ENCODE assay signal across 24 cellular contexts in the genomic region with DNA sequence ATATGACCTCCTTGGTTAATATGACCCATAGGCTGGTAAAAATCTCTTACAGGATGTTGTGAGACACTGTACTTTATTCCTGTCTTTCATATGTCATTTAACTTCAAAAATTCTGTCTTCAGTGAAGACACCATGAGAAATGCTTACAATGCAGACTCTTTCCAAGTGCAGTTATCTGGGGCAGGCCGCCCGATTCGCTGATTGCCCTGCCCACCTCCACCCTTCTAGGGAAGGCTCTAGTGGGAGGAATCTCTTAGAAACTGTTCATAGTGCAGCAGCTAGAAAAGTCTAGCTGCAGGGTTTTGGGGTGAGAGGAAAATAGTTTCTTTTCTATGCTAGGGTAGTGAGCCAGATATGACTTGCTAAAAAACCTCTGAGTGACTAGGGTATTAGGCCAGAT. TPM values are rescaled to one million over a fixed set of nuclear protein-coding genes. Genes with fewer than 3 reads are reported as not detected.
A peak's percentile ranks its signal among the peaks of the same experiment; 100 is the strongest.
DNase-seq lines count a peak whose midpoint lies in the region; ATAC-seq, FAIRE-seq and TF ChIP-seq lines count a peak whose summit lies in the region.
"Had no signal": no experiment of that assay in that cellular context is flagged by ENCODE, and none has a peak within 500 bp of the region (broad histone marks: within the 10 kb centered on the region; RNA-seq: fewer than 3 reads in every experiment).

No MANE protein-coding gene starts in this region.

- peak overlapping the region; percentile 63 for H3K4me2 ChIP-seq in BLaER1

- ATAC-seq in naive thymus-derived CD8-positive, alpha-beta T cell: no peak

- peaks cover 0 to 13% (median 5%) of the 10 kb centered on the region in 3 donors for H3K36me3 Mint-ChIP-seq in naive thymus-derived CD8-positive, alpha-beta T cell

- TF ChIP-seq POLR2A in erythroblast (IDR thresholded peaks at IDR 0.05; ENCODE audit: low read length): no peak

- H3K4me1 ChIP-seq in BLaER1: peaks cover 51% of the 10 kb centered on the region
- H3K4me1 ChIP-seq: Peyer's patch, SJCRH30 had no signal

- FAIRE-seq in HTR-8/SVneo (lab: Jason Lieb, UNC): no peak
- FAIRE-seq: D721Med had no signal

- no peaks in the 10 kb centered on the region for H4K20me1 ChIP-seq in BLaER1

- H3K4me3 Mint-ChIP-seq in naive thymus-derived CD8-positive, alpha-beta T cell: no peak overlapping the region

- no peaks in the 10 kb centered on the region for H3K36me3 ChIP-seq in BLaER1
- H3K36me3 ChIP-seq: Peyer's patch, SJCRH30 had no signal

- peaks cover 0 to 17% (median 7%) of the 10 kb centered on the region in 5 donors for H3K27me3 Mint-ChIP-seq in naive thymus-derived CD8-positive, alpha-beta T cell

- peak; percentile 3 for DNase-seq in OCI-M1 (lab: John Stamatoyannopoulos, UW)
- peak; percentile 47 to 49 for DNase-seq in erythroblast (lab: John Stamatoyannopoulos, UW)
- peak; percentile 80 for DNase-seq in putamen (ENCODE audit: low spot score)
- no peak for DNase-seq in NCI-H1436 treated with DMSO at 0.1 percent for 48 hours (lab: John Stamatoyannopoulos, UW)
- no peak for DNase-seq in naive thymus-derived CD8-positive, alpha-beta T cell
- DNase-seq in HTR-8/SVneo (ENCODE audit: insufficient read length, low spot score): no peak
- DNase-seq in NK-92 (lab: John Stamatoyannopoulos, UW; ENCODE audit: unreplicated experiment): no peak
- DNase-seq: AML-193, DMS53, GDM1, KBM-7, NCI-H1092, NCI-H146, NCI-H2029, NCI-H345, NCI-H524, NCI-H774, Peyer's patch, SJCRH30 had no signal

- H3K27ac Mint-ChIP-seq in naive thymus-derived CD8-positive, alpha-beta T cell: peak overlapping the region in 1 of 10 donors; percentile 38

- POLR2A ChIA-PET in naive thymus-derived CD8-positive, alpha-beta T cell (lab: Charles Lee): no interaction called here

- H3K27me3 ChIP-seq in BLaER1: no peaks in the 10 kb centered on the region
- H3K27me3 ChIP-seq: Peyer's patch, SJCRH30 had no signal

- no peak overlapping the region for H3K4me3 ChIP-seq in BLaER1
- H3K4me3 ChIP-seq: Peyer's patch, SJCRH30 had no signal

- no peak overlapping the region for H3K9ac ChIP-seq in BLaER1

- H3K27ac ChIP-seq in BLaER1: peak overlapping the region; percentile 14; the same call in 1 of the 2 replicates
- H3K27ac ChIP-seq: Peyer's patch, SJCRH30 had no signal

- H3K9me3 Mint-ChIP-seq in naive thymus-derived CD8-positive, alpha-beta T cell: peaks cover 0 to 8% (median 3%) of the 10 kb centered on the region in 9 donors

- H3K9me3 ChIP-seq in BLaER1: peaks cover 9% of the 10 kb centered on the region
- H3K9me3 ChIP-seq: Peyer's patch, SJCRH30 had no signal

- H3K4me1 Mint-ChIP-seq in naive thymus-derived CD8-positive, alpha-beta T cell: peaks cover 4 to 10% (median 7%) of the 10 kb centered on the region in 4 donors

RNA-seq across cellular contexts. Expression of gene CIPC, which starts 15.0 kb away (rescaled TPM):
- total RNA-seq in naive thymus-derived CD8-positive, alpha-beta T cell: 10 to 100 TPM; 11.3 to 12.8 TPM
- polyA plus RNA-seq in naive thymus-derived CD8-positive, alpha-beta T cell: 1 to 10 TPM; 4.4 to 7.7 (median 4.7) TPM

RNA-seq across cellular contexts. Expression of gene IRF2BPL, which starts 54.6 kb away (rescaled TPM):
- total RNA-seq in naive thymus-derived CD8-positive, alpha-beta T cell: 10 to 100 TPM; 24.6 to 26.5 TPM
- 1 to 10 TPM; 1.9 to 3.3 (median 3.2) TPM for polyA plus RNA-seq in naive thymus-derived CD8-positive, alpha-beta T cell

RNA-seq across cellular contexts. Expression of gene ZDHHC22, which starts 58.5 kb away (rescaled TPM):
- total RNA-seq in naive thymus-derived CD8-positive, alpha-beta T cell: not detected
- not detected for polyA plus RNA-seq in naive thymus-derived CD8-positive, alpha-beta T cell
- total RNA-seq: A172, H4 had no signal
- polyA plus RNA-seq: AG04450 had no signal

Comparison
In these comparisons a context has a peak if more than half of its experiments do, and no peak if none do; other contexts are left out.
1. DNase-seq: peak in OCI-M1 (single experiment), erythroblast (2 of 2) and putamen (single experiment); none in NCI-H1436 treated with DMSO at 0.1 percent for 48 hours (single experiment), naive thymus-derived CD8-positive, alpha-beta T cell (0 of 10), HTR-8/SVneo (single experiment) and NK-92 (single experiment).